Comparison of ENCODE assay signal across 12 cellular contexts in genomic region chr1:70358921-70359564, GRCh38. TPM values are rescaled to one million over a fixed set of nuclear protein-coding genes. Genes with fewer than 3 reads are reported as not detected.
DNase-seq lines count a peak whose midpoint lies in the region; ATAC-seq and TF ChIP-seq lines count a peak whose summit lies in the region.
"Had no signal": no experiment of that assay in that cellular context is flagged by ENCODE, and none has a peak within 500 bp of the region (broad histone marks: within the 10 kb centered on the region; RNA-seq: fewer than 3 reads in every experiment).

No MANE protein-coding gene starts in this region.

- DNase-seq in astrocyte of the spinal cord (ENCODE audit: low read depth, low spot score): peak; percentile 63
- no peak for DNase-seq in anterior cingulate cortex (lab: John Stamatoyannopoulos, UW)
- no peak for DNase-seq in mucosa of gallbladder (ENCODE audit: low spot score)
- DNase-seq in central memory CD4-positive, alpha-beta T cell: no peak
- DNase-seq: activated CD4-positive, alpha-beta T cell treated with anti-CD3 and anti-CD28 coated beads, Interleukin-2, amount 10 ng/mL, durations not matched to agents 7 days and 5 days; CD8-positive, alpha-beta T cell; islet precursor cell; upper lobe of left lung had no signal

- in situ Hi-C loops in astrocyte of the spinal cord (cut with HindIII; ENCODE audit: low sequenced_read_pairs): no loop called here

- H3K4me3 ChIP-seq in astrocyte of the spinal cord (ENCODE audit: low read depth, low read length): no peak overlapping the region
- H3K4me3 ChIP-seq: upper lobe of left lung had no signal

- TF ChIP-seq CTCF in astrocyte of the spinal cord (IDR thresholded peaks at IDR 0.05; ENCODE audit: low read depth, low read length): no peak

- peak; percentile 50 for ATAC-seq in GM18499 (IDR thresholded peaks at IDR 0.05; ENCODE audit: insufficient read depth, unreplicated experiment)
- peak; percentile 42 for ATAC-seq in GM21423 (IDR thresholded peaks at IDR 0.05; ENCODE audit: unreplicated experiment)
- ATAC-seq in HG03139 (IDR thresholded peaks at IDR 0.05; ENCODE audit: unreplicated experiment): peak; percentile 30
- no peak for ATAC-seq in HG03045 (IDR thresholded peaks at IDR 0.05; ENCODE audit: unreplicated experiment)
- ATAC-seq: CD8-positive, alpha-beta T cell had no signal

RNA-seq across cellular contexts. Expression of gene ANKRD13C, which starts 4.5 kb away (rescaled TPM):
- 19.8 TPM for total RNA-seq in mucosa of gallbladder

RNA-seq across cellular contexts. Expression of gene CTH, which starts 52.0 kb away (rescaled TPM):
- total RNA-seq in mucosa of gallbladder: 7.2 TPM
